Comparison of ENCODE assay signal across 18 cellular contexts in genomic region chr5:71789746-71790145, GRCh38.
"Had no signal": no experiment of that assay in that cellular context is flagged by ENCODE, and none has a peak within 500 bp of the region (broad histone marks: within the 10 kb centered on the region; RNA-seq: fewer than 3 reads in every experiment).

No MANE protein-coding gene starts in this region.

- DNase-seq: MG63, NCI-H1092 treated with DMSO at 0.1 percent for 48 hours, NCI-H1436, NCI-H187, NCI-H2029, NCI-H2081 treated with DMSO at 0.1 percent for 48 hours, NCI-H2171, NCI-H226, NCI-H446, NCI-H510A, NCI-H774, Right ventricle myocardium superior, RPMI8226, SIG-M5 had no signal

- H3K27ac ChIP-seq: SJSA1, SK-N-MC had no signal

- H3K9me3 ChIP-seq: SJSA1 had no signal

- H3K4me3 Mint-ChIP-seq: IgD-negative memory B cell had no signal

- H3K4me3 ChIP-seq: K562, MG63, SJSA1, SK-N-MC had no signal

- H3K4me1 Mint-ChIP-seq: IgD-negative memory B cell had no signal

- H3K27ac Mint-ChIP-seq: IgD-negative memory B cell had no signal

- H3K27me3 ChIP-seq: MG63, SJSA1 had no signal

- H3K36me3 Mint-ChIP-seq: IgD-negative memory B cell had no signal

- ATAC-seq: K562 had no signal

- H3K4me1 ChIP-seq: SJSA1 had no signal

- H3K36me3 ChIP-seq: MG63, SJSA1 had no signal
